In the genomic region with DNA sequence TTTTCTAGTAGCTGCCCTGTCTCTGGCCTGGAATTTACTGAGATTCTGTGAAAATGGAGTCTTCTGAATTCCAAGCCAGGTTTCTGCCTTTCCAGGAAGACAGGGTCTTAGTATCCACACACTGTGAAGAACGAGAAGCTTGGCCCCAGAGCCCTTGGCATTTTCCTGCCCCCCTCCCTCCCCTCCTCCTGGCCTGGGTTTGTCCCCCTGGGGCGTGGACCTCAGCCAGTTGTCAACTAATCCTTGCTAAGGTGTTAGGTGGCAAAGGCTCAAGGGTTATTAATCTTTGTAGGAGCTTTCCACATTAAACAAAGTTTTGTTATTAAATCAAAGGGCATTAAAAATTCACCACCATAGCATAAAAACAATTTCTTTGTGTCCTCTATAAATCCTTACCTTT, we compare ENCODE assay signal across 28 cellular contexts.
A peak's percentile ranks its signal among the peaks of the same experiment; 100 is the strongest.
DNase-seq lines count a peak whose midpoint lies in the region; ATAC-seq and TF ChIP-seq lines count a peak whose summit lies in the region.
"Had no signal": no experiment of that assay in that cellular context is flagged by ENCODE, and none has a peak within 500 bp of the region (broad histone marks: within the 10 kb centered on the region; RNA-seq: fewer than 3 reads in every experiment).

No MANE protein-coding gene starts in this region.

- H3K36me3 ChIP-seq in SK-N-SH (replicated peaks in 1 of 2; ENCODE audit: control insufficient read depth in 1 of 2, insufficient read depth in 2 of 2, low read length in 1 of 2): no peaks in the 10 kb centered on the region
- H3K36me3 ChIP-seq in left lung: no peaks in the 10 kb centered on the region
- no peaks in the 10 kb centered on the region for H3K36me3 ChIP-seq in vagina
- H3K36me3 ChIP-seq: cardiac muscle cell, SJCRH30 had no signal

- H3K4me3 ChIP-seq in SK-N-SH (ENCODE audit: low read depth in 2 of 2, low read length in 1 of 2): no peak overlapping the region
- H3K4me3 ChIP-seq in left lung: no peak overlapping the region
- no peak overlapping the region for H3K4me3 ChIP-seq in vagina
- H3K4me3 ChIP-seq: cardiac muscle cell, SJCRH30, smooth muscle cell had no signal

- H3K79me2 ChIP-seq in SK-N-SH (ENCODE audit: insufficient read depth): no peaks in the 10 kb centered on the region

- H3K27ac ChIP-seq in SK-N-SH (ENCODE audit: low read depth in 2 of 2, low read length in 1 of 2) (no peak overlapping the region; a peak in 1 of 4 replicates), left lung (no peak overlapping the region), vagina (peak overlapping the region; percentile 79)
- H3K27ac ChIP-seq: cardiac muscle cell, SJCRH30 had no signal

- H2AFZ ChIP-seq in SK-N-SH (ENCODE audit: low read depth): no peak overlapping the region

- TF ChIP-seq RAD21 in SK-N-SH (IDR thresholded peaks at IDR 0.05; ENCODE audit: low read length): no peak

- POLR2A ChIA-PET in SK-N-SH (lab: Yijun Ruan, JAX): no interaction called here

- ATAC-seq in SK-N-SH treated with all-trans-retinoic acid at 6 μM for 48 hours: peak; percentile 24; the same call in 2 of the 3 replicates
- ATAC-seq in left lung: peak; percentile 37
- no peak for ATAC-seq in GM18868 (IDR thresholded peaks at IDR 0.05; ENCODE audit: unreplicated experiment)
- ATAC-seq in HG03039 (IDR thresholded peaks at IDR 0.05; ENCODE audit: unreplicated experiment): no peak
- ATAC-seq: WTC11 had no signal

- WGBS in SK-N-SH (ENCODE audit: low lambda C conversion rate): 56% methylated on average over 2 of the region's 2 CpGs

- H3F3A ChIP-seq in SK-N-SH (replicated peaks; ENCODE audit: insufficient read depth): no peaks in the 10 kb centered on the region

- H3K4me2 ChIP-seq in SK-N-SH: no peak overlapping the region
- H3K4me2 ChIP-seq: smooth muscle cell had no signal

- TF ChIP-seq POLR2A in vagina (IDR thresholded peaks at IDR 0.05): no peak

- peaks cover 4 to 11% of the 10 kb centered on the region in 2 experiments; a peak in 1 of 4 replicates for H3K4me1 ChIP-seq in SK-N-SH (ENCODE audit: control insufficient read depth in 1 of 2, insufficient read depth in 2 of 2, low read depth in 1 of 2, low read length in 1 of 2)
- no peaks in the 10 kb centered on the region for H3K4me1 ChIP-seq in left lung
- peaks cover 31% of the 10 kb centered on the region for H3K4me1 ChIP-seq in vagina
- H3K4me1 ChIP-seq: SJCRH30 had no signal

- H3K9me3 ChIP-seq in SK-N-SH (no peaks in the 10 kb centered on the region), left lung (no peaks in the 10 kb centered on the region), vagina (no peaks in the 10 kb centered on the region)
- H3K9me3 ChIP-seq: SJCRH30 had no signal

- H4K20me1 ChIP-seq in SK-N-SH (ENCODE audit: insufficient read depth): no peaks in the 10 kb centered on the region

- no peak for TF ChIP-seq EP300 in SK-N-SH (IDR thresholded peaks at IDR 0.05; ENCODE audit: borderline replicate concordance in 1 of 2, low read depth in 1 of 2, low read length in 1 of 2)

- CTCF ChIA-PET in SK-N-SH (lab: Yijun Ruan, JAX): no interaction called here

- no peak for TF ChIP-seq CTCF in SK-N-SH (IDR thresholded peaks at IDR 0.05)
- no peak for TF ChIP-seq CTCF in left lung (IDR thresholded peaks at IDR 0.05)
- TF ChIP-seq CTCF in vagina (IDR thresholded peaks at IDR 0.05): no peak

- intact Hi-C loops in left lung (cut with DNase I): no loop called here
- intact Hi-C loops in vagina (cut with DNase I): no loop called here

- H3K9ac ChIP-seq in SK-N-SH: no peak overlapping the region

- DNase-seq in SK-N-SH (no peak), astrocyte of the hippocampus (ENCODE audit: low read depth, low spot score) (peak; percentile 39), left lung (no peak), vagina (ENCODE audit: extremely low spot score in 2 of 2) (no peak), NCI-H526 treated with DMSO at 0.1 percent for 48 hours (lab: John Stamatoyannopoulos, UW) (no peak)
- DNase-seq: activated CD4-positive, alpha-beta T cell treated with anti-CD3 and anti-CD28 coated beads, Interleukin-2, amount 50 U/mL, for 1 hour; activated gamma-delta T cell; activated T-cell treated with anti-CD3 and anti-CD28 coated beads, Interleukin-2, amount 50 U/mL, for 24 hours; anterior cingulate cortex; cortex of kidney; DMS79; effector memory CD4-positive, alpha-beta T cell; head of caudate nucleus; KBM-7; MM.1S; NCI-H1930; NCI-H526; nephron progenitor cell; retina; RPMI8226; stimulated activated naive CD4-positive, alpha-beta T cell treated with Interleukin-2 at 50 U/mL for 16 hours had no signal

- no peaks in the 10 kb centered on the region for H3K9me2 ChIP-seq in SK-N-SH

- no peaks in the 10 kb centered on the region for H3K27me3 ChIP-seq in SK-N-SH (ENCODE audit: insufficient read depth)
- no peaks in the 10 kb centered on the region for H3K27me3 ChIP-seq in left lung
- no peaks in the 10 kb centered on the region for H3K27me3 ChIP-seq in vagina
- H3K27me3 ChIP-seq: cardiac muscle cell, SJCRH30 had no signal

TF ChIP-seq in SK-N-SH treated with all-trans-retinoic acid at 6 μM for 48 hours, 23 proteins besides CTCF, POLR2A, EP300 and RAD21 (continues in another document):
- TF ChIP-seq, protein P1, sequence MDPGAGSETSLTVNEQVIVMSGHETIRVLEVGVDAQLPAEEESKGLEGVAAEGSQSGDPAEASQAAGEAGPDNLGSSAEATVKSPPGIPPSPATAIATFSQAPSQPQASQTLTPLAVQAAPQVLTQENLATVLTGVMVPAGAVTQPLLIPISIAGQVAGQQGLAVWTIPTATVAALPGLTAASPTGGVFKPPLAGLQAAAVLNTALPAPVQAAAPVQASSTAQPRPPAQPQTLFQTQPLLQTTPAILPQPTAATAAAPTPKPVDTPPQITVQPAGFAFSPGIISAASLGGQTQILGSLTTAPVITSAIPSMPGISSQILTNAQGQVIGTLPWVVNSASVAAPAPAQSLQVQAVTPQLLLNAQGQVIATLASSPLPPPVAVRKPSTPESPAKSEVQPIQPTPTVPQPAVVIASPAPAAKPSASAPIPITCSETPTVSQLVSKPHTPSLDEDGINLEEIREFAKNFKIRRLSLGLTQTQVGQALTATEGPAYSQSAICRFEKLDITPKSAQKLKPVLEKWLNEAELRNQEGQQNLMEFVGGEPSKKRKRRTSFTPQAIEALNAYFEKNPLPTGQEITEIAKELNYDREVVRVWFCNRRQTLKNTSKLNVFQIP (CRISPR knock-in tag; IDR thresholded peaks at IDR 0.05; ENCODE audit: borderline replicate concordance, low read depth): no peak
- TF ChIP-seq ZC3H10 (CRISPR knock-in tag; IDR thresholded peaks at IDR 0.05) (no peak), ZNF8 (CRISPR knock-in tag; IDR thresholded peaks at IDR 0.05) (no peak), PPARA (CRISPR knock-in tag; IDR thresholded peaks at IDR 0.05; ENCODE audit: borderline replicate concordance) (no peak), BACH2 (CRISPR knock-in tag; IDR thresholded peaks at IDR 0.05; ENCODE audit: borderline replicate concordance) (no peak), ISL1 (CRISPR knock-in tag; IDR thresholded peaks at IDR 0.05) (no peak), CSDC2 (CRISPR knock-in tag; IDR thresholded peaks at IDR 0.05) (no peak), ZFP3 (CRISPR knock-in tag; IDR thresholded peaks at IDR 0.05) (no peak), SNAI2 (CRISPR knock-in tag; IDR thresholded peaks at IDR 0.05) (no peak)

TF ChIP-seq in SK-N-SH, 30 proteins besides CTCF, POLR2A, EP300 and RAD21 (continues in another document):
- no peak for TF ChIP-seq FOXM1 (IDR thresholded peaks at IDR 0.05; ENCODE audit: low read depth)
- TF ChIP-seq SMC3 (IDR thresholded peaks at IDR 0.05; ENCODE audit: low read depth, low read length): no peak
- no peak for TF ChIP-seq MEF2A (IDR thresholded peaks at IDR 0.05; ENCODE audit: borderline replicate concordance, low read depth)
- TF ChIP-seq SIN3A (IDR thresholded peaks at IDR 0.05; ENCODE audit: borderline replicate concordance, low read depth, low read length): no peak
- TF ChIP-seq, protein P2, sequence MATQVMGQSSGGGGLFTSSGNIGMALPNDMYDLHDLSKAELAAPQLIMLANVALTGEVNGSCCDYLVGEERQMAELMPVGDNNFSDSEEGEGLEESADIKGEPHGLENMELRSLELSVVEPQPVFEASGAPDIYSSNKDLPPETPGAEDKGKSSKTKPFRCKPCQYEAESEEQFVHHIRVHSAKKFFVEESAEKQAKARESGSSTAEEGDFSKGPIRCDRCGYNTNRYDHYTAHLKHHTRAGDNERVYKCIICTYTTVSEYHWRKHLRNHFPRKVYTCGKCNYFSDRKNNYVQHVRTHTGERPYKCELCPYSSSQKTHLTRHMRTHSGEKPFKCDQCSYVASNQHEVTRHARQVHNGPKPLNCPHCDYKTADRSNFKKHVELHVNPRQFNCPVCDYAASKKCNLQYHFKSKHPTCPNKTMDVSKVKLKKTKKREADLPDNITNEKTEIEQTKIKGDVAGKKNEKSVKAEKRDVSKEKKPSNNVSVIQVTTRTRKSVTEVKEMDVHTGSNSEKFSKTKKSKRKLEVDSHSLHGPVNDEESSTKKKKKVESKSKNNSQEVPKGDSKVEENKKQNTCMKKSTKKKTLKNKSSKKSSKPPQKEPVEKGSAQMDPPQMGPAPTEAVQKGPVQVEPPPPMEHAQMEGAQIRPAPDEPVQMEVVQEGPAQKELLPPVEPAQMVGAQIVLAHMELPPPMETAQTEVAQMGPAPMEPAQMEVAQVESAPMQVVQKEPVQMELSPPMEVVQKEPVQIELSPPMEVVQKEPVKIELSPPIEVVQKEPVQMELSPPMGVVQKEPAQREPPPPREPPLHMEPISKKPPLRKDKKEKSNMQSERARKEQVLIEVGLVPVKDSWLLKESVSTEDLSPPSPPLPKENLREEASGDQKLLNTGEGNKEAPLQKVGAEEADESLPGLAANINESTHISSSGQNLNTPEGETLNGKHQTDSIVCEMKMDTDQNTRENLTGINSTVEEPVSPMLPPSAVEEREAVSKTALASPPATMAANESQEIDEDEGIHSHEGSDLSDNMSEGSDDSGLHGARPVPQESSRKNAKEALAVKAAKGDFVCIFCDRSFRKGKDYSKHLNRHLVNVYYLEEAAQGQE (IDR thresholded peaks at IDR 0.05; ENCODE audit: low read depth, low read length): no peak
- TF ChIP-seq, protein P3, sequence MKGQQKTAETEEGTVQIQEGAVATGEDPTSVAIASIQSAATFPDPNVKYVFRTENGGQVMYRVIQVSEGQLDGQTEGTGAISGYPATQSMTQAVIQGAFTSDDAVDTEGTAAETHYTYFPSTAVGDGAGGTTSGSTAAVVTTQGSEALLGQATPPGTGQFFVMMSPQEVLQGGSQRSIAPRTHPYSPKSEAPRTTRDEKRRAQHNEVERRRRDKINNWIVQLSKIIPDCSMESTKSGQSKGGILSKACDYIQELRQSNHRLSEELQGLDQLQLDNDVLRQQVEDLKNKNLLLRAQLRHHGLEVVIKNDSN (IDR thresholded peaks at IDR 0.05; ENCODE audit: borderline replicate concordance, low read depth): no peak
- no peak for TF ChIP-seq YY1 (IDR thresholded peaks at IDR 0.05; ENCODE audit: low read depth)
- TF ChIP-seq TAF1 (IDR thresholded peaks at IDR 0.05; ENCODE audit: borderline replicate concordance, low read depth, low read length): no peak
- TF ChIP-seq RFX5 (IDR thresholded peaks at IDR 0.05; ENCODE audit: low read length): no peak
- TF ChIP-seq FOSL2 (IDR thresholded peaks at IDR 0.05; ENCODE audit: borderline replicate concordance, low read depth): no peak

Comparison
In these comparisons a context has a peak if more than half of its experiments do, and no peak if none do; other contexts are left out.
1. ATAC-seq: peak in SK-N-SH treated with all-trans-retinoic acid at 6 μM for 48 hours (single experiment) and left lung (single experiment); none in GM18868 (single experiment) and HG03039 (single experiment).